ENCODE assay signal across 22 cellular contexts in the genomic region with DNA sequence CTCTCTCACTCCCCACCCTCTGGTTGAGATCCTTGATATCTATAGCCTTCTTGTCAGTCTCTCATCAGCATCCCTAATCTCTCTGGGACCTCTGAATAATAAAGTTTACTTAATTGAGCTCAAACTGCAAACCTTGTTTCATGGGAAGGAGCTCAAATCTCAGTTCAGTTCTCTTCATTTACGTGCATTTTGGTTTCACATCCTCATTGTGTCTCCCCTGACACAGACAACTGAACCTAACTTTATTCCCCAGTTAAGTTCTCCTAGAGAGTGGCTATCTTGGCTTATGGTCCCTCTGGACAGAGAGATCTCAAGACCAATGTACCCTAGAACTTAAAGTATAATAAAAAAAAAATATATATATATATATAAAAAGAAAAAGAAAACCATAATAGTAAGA. TPM values are rescaled to one million over a fixed set of nuclear protein-coding genes. Genes with fewer than 3 reads are reported as not detected.
"Had no signal": no experiment of that assay in that cellular context is flagged by ENCODE, and none has a peak within 500 bp of the region (broad histone marks: within the 10 kb centered on the region; RNA-seq: fewer than 3 reads in every experiment).

No MANE protein-coding gene starts in this region.

- H3K4me1 ChIP-seq: SJSA1 had no signal

- DNase-seq: KBM-7; MM.1S; NCI-H1092 treated with DMSO at 0.1 percent for 48 hours; NCI-H1436; NCI-H187; NCI-H2029; NCI-H2081 treated with DMSO at 0.1 percent for 48 hours; NCI-H2171; NCI-H226; NCI-H446; NCI-H510A; NCI-H524 treated with DMSO at 0.1 percent for 48 hours; NCI-H69; NCI-H774; NK-92 treated with Interleukin-12 subunit alpha and Interleukin-12 subunit beta, amount 100 ng/mL, for 24 hours; PC-3; SIG-M5 had no signal

- H3K9me3 ChIP-seq: SJSA1 had no signal

- H3K4me3 ChIP-seq: SJSA1, SK-N-MC had no signal

- H3K27me3 ChIP-seq: SJSA1 had no signal

- H3K27ac ChIP-seq: HL-60, SJSA1, SK-N-MC had no signal

- H3K36me3 ChIP-seq: SJSA1 had no signal

RNA-seq across cellular contexts. Expression of gene NXPE2, which starts 47.3 kb away (rescaled TPM):
- total RNA-seq: HT-29, OCI-LY7, PC-3 had no signal
